13 cellular contexts compared by ENCODE assay signal in genomic region chr7:135193615-135194081, GRCh38. TPM values are rescaled to one million over a fixed set of nuclear protein-coding genes. Genes with fewer than 3 reads are reported as not detected.
DNase-seq lines count a peak whose midpoint lies in the region; ATAC-seq and TF ChIP-seq lines count a peak whose summit lies in the region.
"Had no signal": no experiment of that assay in that cellular context is flagged by ENCODE, and none has a peak within 500 bp of the region (broad histone marks: within the 10 kb centered on the region; RNA-seq: fewer than 3 reads in every experiment).

No MANE protein-coding gene starts in this region.

- peak overlapping the region; percentile 71 for H3K4me3 Mint-ChIP-seq in HFFc6

- H3K4me1 ChIP-seq in lung (ENCODE audit: control insufficient read depth in 2 of 2, insufficient read depth in 2 of 2, low read length in 2 of 2): peaks cover 0 to 1% of the 10 kb centered on the region in 2 donors
- H3K4me1 ChIP-seq in A673 (ENCODE audit: insufficient read depth, low read length, poor library complexity, severe bottlenecking): no peaks in the 10 kb centered on the region

- ATAC-seq in lung (ENCODE audit: insufficient read depth, low FRiP score): peak; percentile 2

- no peaks in the 10 kb centered on the region; the same call in none of the 2 replicates for H3K27me3 Mint-ChIP-seq in HFFc6 (ENCODE audit: insufficient read depth)

- WGBS in lung, 2 donors: 91 to 92% methylated on average over 10 of the region's 10 CpGs

- H3K9me3 Mint-ChIP-seq in HFFc6: no peaks in the 10 kb centered on the region

- peaks cover 0 to 2% of the 10 kb centered on the region in 2 donors for H3K9me3 ChIP-seq in lung (ENCODE audit: control insufficient read depth in 2 of 2, insufficient read depth in 1 of 2, low read length in 1 of 2)
- H3K9me3 ChIP-seq in A673 (ENCODE audit: low read depth, low read length, poor library complexity, severe bottlenecking): no peaks in the 10 kb centered on the region
- no peaks in the 10 kb centered on the region for H3K9me3 ChIP-seq in MG63

- POLR2A ChIA-PET in A673 (lab: Charles Lee; ENCODE audit: low non-redundant PET): no interaction called here

- peak overlapping the region; percentile 96 for H3K27ac Mint-ChIP-seq in HFFc6

- H3K27ac ChIP-seq in lung (ENCODE audit: low read depth in 1 of 2, low read length in 1 of 2) (no peak overlapping the region), A673 (ENCODE audit: low read depth, low read length, poor library complexity, severe bottlenecking) (no peak overlapping the region)
- H3K27ac ChIP-seq: C4-2B had no signal

- CTCF ChIA-PET in A673 (lab: Charles Lee): no interaction called here

- H3K27me3 ChIP-seq in lung (ENCODE audit: control insufficient read depth, insufficient read depth): no peaks in the 10 kb centered on the region
- H3K27me3 ChIP-seq in A673 (replicated peaks; ENCODE audit: insufficient read depth, low read depth, low read length, poor library complexity): no peaks in the 10 kb centered on the region
- H3K27me3 ChIP-seq in MG63: no peaks in the 10 kb centered on the region

- no TSS peak for BruUV-seq in A673 (replicated peaks; lab: Mats Ljungman, UMichigan)

- peaks cover 20 to 55% of the 10 kb centered on the region in 2 donors for H3K36me3 ChIP-seq in lung (ENCODE audit: control insufficient read depth in 2 of 2, insufficient read depth in 2 of 2, low read length in 2 of 2)
- no peaks in the 10 kb centered on the region for H3K36me3 ChIP-seq in A673 (ENCODE audit: insufficient read depth, low read length, poor library complexity, severe bottlenecking)
- H3K36me3 ChIP-seq in MG63: no peaks in the 10 kb centered on the region

- H3K4me3 ChIP-seq in cardiac fibroblast (replicated peaks in 1 of 2; ENCODE audit: low read depth in 2 of 2, low read length in 2 of 2) (no peak overlapping the region), lung (no peak overlapping the region), A673 (ENCODE audit: low read depth, low read length, poor library complexity, severe bottlenecking) (no peak overlapping the region), MG63 (no peak overlapping the region)

- no peak for TF ChIP-seq CTCF in HFFc6 (IDR thresholded peaks at IDR 0.05)
- TF ChIP-seq CTCF in cardiac fibroblast (IDR thresholded peaks at IDR 0.05; ENCODE audit: low read depth, low read length): no peak
- TF ChIP-seq CTCF in lung (IDR thresholded peaks at IDR 0.05; ENCODE audit: control extremely low read depth, extremely low read depth): no peak
- TF ChIP-seq CTCF in A673 (conservative IDR thresholded peaks at IDR 0.05; ENCODE audit: low read depth, low read length): no peak

- peaks cover 63% of the 10 kb centered on the region for H3K36me3 Mint-ChIP-seq in HFFc6 (ENCODE audit: low read depth)

- peaks cover 62% of the 10 kb centered on the region for H3K4me1 Mint-ChIP-seq in HFFc6 (ENCODE audit: low read depth)

- intact Hi-C loops in A673 (cut with micrococcal nuclease; ENCODE audit: unreplicated experiment): no loop called here

- DNase-seq in AG08396 (ENCODE audit: low spot score) (peak; percentile 88), HFFc6 (peak; percentile 94), cardiac fibroblast (ENCODE audit: low read depth in 2 of 2) (peak; percentile 36 to 49), lung (ENCODE audit: low spot score) (no peak), NCI-H1105 (lab: John Stamatoyannopoulos, UW) (no peak), A673 (ENCODE audit: low spot score) (no peak), MG63 (no peak), foreskin melanocyte (no peak)
- DNase-seq: islet precursor cell, NCI-H1092, NCI-H82 had no signal

RNA-seq across cellular contexts. Expression of gene WDR91, which starts 17.7 kb away (rescaled TPM):
- total RNA-seq in HFFc6 (2021; fragmentation: NEBNext Ultra II Directional; extraction: Animal tissue kit (Norgen Biotek cat#: 25700)): 10 to 100 TPM in 4 of 6 experiments, 1 to 10 TPM in 2; 7.5 to 12.4 (median 10.4) TPM
- total RNA-seq in lung (10 to 100 TPM; 28.0 to 47.8 TPM), A673 (2021) (7.0 and 9.8 TPM in 2 replicates)
- polyA plus RNA-seq in lung: 10 to 100 TPM; 11.3 to 15.1 TPM
- total RNA-seq in MG63 (2014; rRNA removed; shearing (Covaris generic); ENCODE audit: low replicate concordance): 1.5 and 3.0 TPM in 2 replicates

RNA-seq across cellular contexts. Expression of gene CYREN, which starts 23.1 kb away (rescaled TPM):
- 10 to 100 TPM; 26.4 to 32.8 (median 30.0) TPM for total RNA-seq in HFFc6 (2021; fragmentation: NEBNext Ultra II Directional; extraction: Animal tissue kit (Norgen Biotek cat#: 25700))
- total RNA-seq in lung: 10 to 100 TPM; 40.0 to 50.2 TPM
- 10 to 100 TPM; 22.4 to 39.5 TPM for polyA plus RNA-seq in lung
- total RNA-seq in A673 (2021): 39.6 and 46.8 TPM in 2 replicates
- 30.5 and 38.3 TPM in 2 replicates for total RNA-seq in MG63 (2014; rRNA removed; shearing (Covaris generic); ENCODE audit: low replicate concordance)

RNA-seq across cellular contexts. Expression of gene STRA8, which starts 40.0 kb away (rescaled TPM):
- not detected for total RNA-seq in HFFc6 (2021; fragmentation: NEBNext Ultra II Directional; extraction: Animal tissue kit (Norgen Biotek cat#: 25700))
- total RNA-seq in lung (not detected), A673 (2021) (not detected in 2 replicates)
- polyA plus RNA-seq in lung: not detected
- total RNA-seq in MG63 (2014; rRNA removed; shearing (Covaris generic); ENCODE audit: low replicate concordance): not detected in 2 replicates
- total RNA-seq: ureter had no signal

RNA-seq across cellular contexts. Expression of gene TMEM140, which starts 45.8 kb away (rescaled TPM):
- total RNA-seq in HFFc6 (2021; fragmentation: NEBNext Ultra II Directional; extraction: Animal tissue kit (Norgen Biotek cat#: 25700)): 1 to 10 TPM in 4 of 6 experiments, under 1 TPM in 2; 0.47 to 2.2 (median 1.6) TPM
- 10 to 100 TPM; 16.1 to 19.7 TPM for total RNA-seq in lung
- 10 to 100 TPM; 17.4 to 35.2 TPM for polyA plus RNA-seq in lung
- total RNA-seq in A673 (2021): not detected in 2 replicates
- 0.40 TPM in 1 of 2 replicates, not detected in the other for total RNA-seq in MG63 (2014; rRNA removed; shearing (Covaris generic); ENCODE audit: low replicate concordance)

Comparison
In these comparisons a context has a peak if more than half of its experiments do, and no peak if none do; other contexts are left out.
1. DNase-seq: peak in AG08396 (single experiment), HFFc6 (single experiment) and cardiac fibroblast (2 of 2); none in lung (single experiment), NCI-H1105 (single experiment), A673 (single experiment), MG63 (single experiment) and foreskin melanocyte (single experiment).